In genomic region chr10:118978316-118978997, GRCh38 we compare ENCODE assay signal across 27 cellular contexts. TPM values are rescaled to one million over a fixed set of nuclear protein-coding genes. Genes with fewer than 3 reads are reported as not detected.
"Had no signal": no experiment of that assay in that cellular context is flagged by ENCODE, and none has a peak within 500 bp of the region (broad histone marks: within the 10 kb centered on the region; RNA-seq: fewer than 3 reads in every experiment).

No MANE protein-coding gene starts in this region.

- H2AFZ ChIP-seq: hepatocyte, neural progenitor cell had no signal

- H3K9ac ChIP-seq: neural progenitor cell had no signal

- H3K4me2 ChIP-seq: hepatocyte, neural progenitor cell had no signal

- H3K79me2 ChIP-seq: hepatocyte had no signal

- DNase-seq: dorsolateral prefrontal cortex; effector CD8-positive, alpha-beta T cell; foreskin keratinocyte; heart left ventricle; left cardiac atrium; left lung; mesenchymal stem cell; naive thymus-derived CD4-positive, alpha-beta T cell; nucleus accumbens; right cardiac atrium; spleen; stimulated activated CD4-positive, alpha-beta T cell treated with anti-CD3 and anti-CD28 coated beads, Interleukin-4, amount 100 ng/mL, for 4 hours; stimulated activated naive CD8-positive, alpha-beta T cell treated with anti-CD3 and anti-CD28 coated beads, Interleukin-15, Interleukin-2, amounts not matched to agents 100 U/mL and 50 U/mL, for 24 hours; upper lobe of right lung; uterus had no signal

- H3K9me3 ChIP-seq: prostate gland, uterus had no signal

- H3K36me3 ChIP-seq: esophagus muscularis mucosa, gastroesophageal sphincter, heart left ventricle, left lung, neural progenitor cell, prostate gland, spleen, thoracic aorta, tibial nerve, upper lobe of right lung, uterus had no signal

- H3K36me3 Mint-ChIP-seq: neural progenitor cell; stimulated activated memory B cell treated with anti-CD40 and anti-IgM and Interleukin-4, amounts not matched to agents 10 μg/mL and 1 μg/mL and 100 μg/mL, for 72 hours had no signal

- H3K4me1 ChIP-seq: esophagus muscularis mucosa, foreskin keratinocyte, gastroesophageal sphincter, left lung, prostate gland, spleen, tibial nerve, upper lobe of right lung, uterus had no signal

- H3K4me1 Mint-ChIP-seq: mesothelial cell of epicardium; stimulated activated memory B cell treated with anti-CD40 and anti-IgM and Interleukin-4, amounts not matched to agents 10 μg/mL and 1 μg/mL and 100 μg/mL, for 72 hours had no signal

- FAIRE-seq: endothelial cell of umbilical vein had no signal

- H3K27ac ChIP-seq: dorsolateral prefrontal cortex, esophagus muscularis mucosa, foreskin keratinocyte, gastroesophageal sphincter, heart left ventricle, hepatocyte, left lung, neural progenitor cell, prostate gland, skin epidermis, spleen, thoracic aorta, tibial nerve, upper lobe of right lung, uterus had no signal

- H3K4me3 ChIP-seq: dorsolateral prefrontal cortex, esophagus muscularis mucosa, gastroesophageal sphincter, heart left ventricle, hepatocyte, left lung, neural progenitor cell, prostate gland, skin epidermis, spleen, thoracic aorta, tibial nerve, upper lobe of right lung, uterus had no signal

- H3K4me3 Mint-ChIP-seq: mesothelial cell of epicardium; naive thymus-derived CD4-positive, alpha-beta T cell; nephron; neural progenitor cell; stimulated activated memory B cell treated with anti-CD40 and anti-IgM and Interleukin-4, amounts not matched to agents 10 μg/mL and 1 μg/mL and 100 μg/mL, for 72 hours had no signal

- H3K27me3 ChIP-seq: dorsolateral prefrontal cortex, esophagus muscularis mucosa, gastroesophageal sphincter, heart left ventricle, hepatocyte, left lung, neural progenitor cell, tibial nerve, upper lobe of right lung, uterus had no signal

- H3K27ac Mint-ChIP-seq: mesothelial cell of epicardium; naive thymus-derived CD4-positive, alpha-beta T cell; nephron; neural progenitor cell; stimulated activated memory B cell treated with anti-CD40 and anti-IgM and Interleukin-4, amounts not matched to agents 10 μg/mL and 1 μg/mL and 100 μg/mL, for 72 hours had no signal

- ATAC-seq: foreskin keratinocyte; gastroesophageal sphincter; left cardiac atrium; left lung; right cardiac atrium; stimulated activated memory B cell treated with anti-CD40 and anti-IgM and Interleukin-4, amounts not matched to agents 10 μg/mL and 1 μg/mL and 100 μg/mL, for 72 hours; stimulated activated naive CD8-positive, alpha-beta T cell treated with anti-CD3 and anti-CD28 coated beads, Interleukin-15, Interleukin-2, amounts not matched to agents 100 U/mL and 50 U/mL, for 24 hours; upper lobe of right lung had no signal

RNA-seq across cellular contexts. Expression of gene NANOS1, which starts 51.1 kb away (rescaled TPM):
- polyA plus RNA-seq: naive thymus-derived CD4-positive, alpha-beta T cell had no signal
